ENCODE assay signal across 8 cellular contexts in the genomic region with DNA sequence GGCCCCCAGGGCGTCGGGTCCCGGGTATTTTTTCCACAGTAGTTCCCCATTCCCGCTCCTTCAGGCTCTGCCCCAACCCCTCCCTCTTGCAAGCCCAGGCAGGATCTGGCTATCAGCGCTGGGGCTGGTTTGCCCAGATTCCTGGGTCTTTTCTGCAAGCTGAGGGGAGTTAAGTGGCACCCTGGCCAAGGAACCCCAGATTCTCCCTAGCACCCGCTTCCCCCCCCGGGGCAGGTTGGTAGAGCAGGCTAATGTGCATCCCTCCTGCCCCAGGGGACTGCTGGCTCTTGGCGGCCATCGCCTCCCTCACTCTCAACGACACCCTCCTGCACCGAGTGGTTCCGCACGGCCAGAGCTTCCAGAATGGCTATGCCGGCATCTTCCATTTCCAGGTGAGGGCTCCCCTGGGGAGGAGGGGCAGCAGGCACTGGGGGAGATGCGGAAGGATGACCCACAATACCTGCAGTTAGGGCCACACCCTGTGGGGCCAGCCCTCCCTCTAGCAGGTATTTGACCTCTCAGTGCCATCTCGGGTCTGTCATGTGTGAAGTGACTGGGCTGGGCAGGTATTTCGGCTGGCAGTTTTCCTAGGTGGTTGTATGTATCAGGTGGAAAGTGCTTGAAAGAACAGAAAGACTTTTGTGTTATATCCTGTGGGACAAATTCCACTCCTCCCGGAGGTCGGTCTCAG. TPM values are rescaled to one million over a fixed set of nuclear protein-coding genes. Genes with fewer than 3 reads are reported as not detected.
DNase-seq lines count a peak whose midpoint lies in the region; ATAC-seq, FAIRE-seq and TF ChIP-seq lines count a peak whose summit lies in the region.

No MANE protein-coding gene starts in this region.

- TF ChIP-seq POLR2A in GM12878 (IDR thresholded peaks at IDR 0.05; ENCODE audit: low read depth, low read length) = no peak
- TF ChIP-seq POLR2A in lower leg skin (IDR thresholded peaks at IDR 0.05) = no peak

- peak overlapping the region; percentile 12 for H3K4me3 Mint-ChIP-seq in activated naive CD4-positive, alpha-beta T cell treated with anti-CD3 and anti-CD28 coated beads, Interleukin-2, amount 50 U/mL, for 24 hours

- H4K20me1 ChIP-seq in GM12878 (ENCODE audit: control insufficient read depth, insufficient read depth) = no peaks in the 10 kb centered on the region

- H3K9ac ChIP-seq in GM12878 (ENCODE audit: control insufficient read depth, insufficient read depth, low read length) = peak overlapping the region; percentile 89; the same call in 1 of the 2 replicates

- peaks cover 18% of the 10 kb centered on the region for H3K4me1 Mint-ChIP-seq in activated naive CD4-positive, alpha-beta T cell treated with anti-CD3 and anti-CD28 coated beads, Interleukin-2, amount 50 U/mL, for 24 hours

- FAIRE-seq in GM12878 (lab: Jason Lieb, UNC) = no peak

- intact Hi-C loops in GM12878 (cut with micrococcal nuclease; ENCODE audit: unreplicated experiment) = loop anchor here (5.0 kb wide), 3 partner anchors 51 to 171 kb away; a partner anchor contains a TSS
- intact Hi-C loops in lower leg skin (cut with DNase I; ENCODE audit: low total_unique reads) = no loop called here
- intact Hi-C loops in upper lobe of right lung (cut with DNase I) = no loop called here
- intact Hi-C loops in psoas muscle (cut with DNase I) = loop anchor here in 1 of 2 donors (5.0 kb wide), 1 partner anchor 61 kb away; a partner anchor contains a TSS

- CTCF ChIA-PET in GM12878 (lab: Yijun Ruan, JAX) = interaction anchor here (0.6 to 5.6 kb wide), 3 partner anchors 65 to 140 kb away, joined by 3 to 93 read pairs (median 14); a partner anchor contains a TSS

- DNase-seq in activated naive CD4-positive, alpha-beta T cell treated with anti-CD3 and anti-CD28 coated beads, Interleukin-2, amount 50 U/mL, for 72 hours (ENCODE audit: low spot score in 2 of 2) = no peak
- no peak for DNase-seq in GM12878 (ENCODE audit: low read depth, low spot score)
- peak; percentile 47 to 86 for DNase-seq in lower leg skin (ENCODE audit: low spot score in 2 of 2)
- DNase-seq in upper lobe of right lung = peak; percentile 68
- no peak for DNase-seq in psoas muscle

- no TSS peak for BruUV-seq in GM12878 (replicated peaks; lab: Mats Ljungman, UMichigan)

- H3K4me1 ChIP-seq in GM12878 (ENCODE audit: control insufficient read depth, insufficient read depth, low read length) = peaks cover 6% of the 10 kb centered on the region; the same call in 1 of the 2 replicates
- peaks cover 25% of the 10 kb centered on the region for H3K4me1 ChIP-seq in upper lobe of right lung
- H3K4me1 ChIP-seq in psoas muscle = no peaks in the 10 kb centered on the region

- H3K27me3 ChIP-seq in GM12878 (replicated peaks in 1 of 2; ENCODE audit: control insufficient read depth in 2 of 2, insufficient read depth in 2 of 2, low read length in 1 of 2) (no peaks in the 10 kb centered on the region), upper lobe of right lung (no peaks in the 10 kb centered on the region), psoas muscle (ENCODE audit: insufficient read depth in 3 of 3, low read length in 2 of 3) (no peaks in the 10 kb centered on the region)

- ATAC-seq in activated naive CD4-positive, alpha-beta T cell treated with anti-CD3 and anti-CD28 coated beads, Interleukin-2, amount 50 U/mL, for 72 hours = no peak
- ATAC-seq in GM12878 (no peak), upper lobe of right lung (peak; percentile 19), GM21825 (IDR thresholded peaks at IDR 0.05; ENCODE audit: unreplicated experiment) (no peak), GM19035 (IDR thresholded peaks at IDR 0.05; ENCODE audit: unreplicated experiment) (no peak), psoas muscle (no peak)

- H3K9me3 ChIP-seq in GM12878 (replicated peaks; ENCODE audit: control insufficient read depth, insufficient read depth, low read length) (no peaks in the 10 kb centered on the region), upper lobe of right lung (no peaks in the 10 kb centered on the region), psoas muscle (no peaks in the 10 kb centered on the region)

- TF ChIP-seq CTCF in GM12878 (IDR thresholded peaks at IDR 0.05 in 2 of 3, conservative IDR thresholded peaks at IDR 0.05 in 1 of 3; ENCODE audit: control insufficient read depth in 2 of 3, extremely low read depth in 1 of 3, insufficient read depth in 1 of 3, low read depth in 3 of 3, low read length in 3 of 3) (no peak), lower leg skin (IDR thresholded peaks at IDR 0.05) (no peak), upper lobe of right lung (IDR thresholded peaks at IDR 0.05) (no peak), psoas muscle (IDR thresholded peaks at IDR 0.05) (no peak)

- in situ Hi-C loops in GM12878 (cut with MboI) = no loop called here

- H3K4me2 ChIP-seq in GM12878 (ENCODE audit: control insufficient read depth, insufficient read depth) = peak overlapping the region; percentile 87

- no peak for TF ChIP-seq EP300 in GM12878 (IDR thresholded peaks at IDR 0.05; ENCODE audit: borderline replicate concordance in 1 of 2, control insufficient read depth in 1 of 2, low read depth in 2 of 2, low read length in 2 of 2)

- H3K36me3 ChIP-seq in GM12878 (ENCODE audit: control insufficient read depth in 2 of 2, insufficient read depth in 2 of 2, low read length in 1 of 2) (peaks cover 3 to 6% of the 10 kb centered on the region in 2 experiments; a peak in 3 of 4 replicates), upper lobe of right lung (peaks cover 26% of the 10 kb centered on the region), psoas muscle (ENCODE audit: insufficient read depth in 1 of 2, low read depth in 1 of 2) (peaks cover 0 to 59% of the 10 kb centered on the region in 2 donors)

- RAD21 ChIA-PET in GM12878 (lab: Charles Lee; ENCODE audit: unreplicated experiment) = interaction anchor here (1.6 to 4.6 kb wide), 5 partner anchors 48 to 335 kb away, joined by 5 to 59 read pairs (median 25); a partner anchor contains a TSS

- H3K27ac Mint-ChIP-seq in activated naive CD4-positive, alpha-beta T cell treated with anti-CD3 and anti-CD28 coated beads, Interleukin-2, amount 50 U/mL, for 24 hours = no peak overlapping the region
- H3K27ac Mint-ChIP-seq in activated naive CD4-positive, alpha-beta T cell treated with anti-CD3 and anti-CD28 coated beads, Interleukin-2, amount 50 U/mL, for 72 hours = peak overlapping the region in 1 of 2 donors; percentile 85

- no peaks in the 10 kb centered on the region for H3K27me3 Mint-ChIP-seq in activated naive CD4-positive, alpha-beta T cell treated with anti-CD3 and anti-CD28 coated beads, Interleukin-2, amount 50 U/mL, for 24 hours

- SMC1A ChIA-PET in GM12878 (lab: Charles Lee; ENCODE audit: uncharacterized antibody, unreplicated experiment) = interaction anchor here (1.4 to 3.7 kb wide), 4 partner anchors 48 to 149 kb away, joined by 4 to 27 read pairs (median 7); a partner anchor contains a TSS

- no peak for TF ChIP-seq RAD21 in GM12878 (IDR thresholded peaks at IDR 0.05; ENCODE audit: insufficient read depth, low read depth, low read length)

- H3K27ac ChIP-seq in GM12878 (ENCODE audit: control insufficient read depth, insufficient read depth) = no peak overlapping the region
- peak overlapping the region; percentile 95 for H3K27ac ChIP-seq in upper lobe of right lung
- no peak overlapping the region for H3K27ac ChIP-seq in psoas muscle

- peaks cover 26% of the 10 kb centered on the region for H3K79me2 ChIP-seq in GM12878 (ENCODE audit: control insufficient read depth, insufficient read depth, low read length)

- H3K9me3 Mint-ChIP-seq in activated naive CD4-positive, alpha-beta T cell treated with anti-CD3 and anti-CD28 coated beads, Interleukin-2, amount 50 U/mL, for 24 hours = no peaks in the 10 kb centered on the region
- no peaks in the 10 kb centered on the region for H3K9me3 Mint-ChIP-seq in activated naive CD4-positive, alpha-beta T cell treated with anti-CD3 and anti-CD28 coated beads, Interleukin-2, amount 50 U/mL, for 72 hours

- H2AFZ ChIP-seq in GM12878 (ENCODE audit: control insufficient read depth, low read depth, low read length) = no peak overlapping the region

- H3K36me3 Mint-ChIP-seq in activated naive CD4-positive, alpha-beta T cell treated with anti-CD3 and anti-CD28 coated beads, Interleukin-2, amount 50 U/mL, for 24 hours = peaks cover 2% of the 10 kb centered on the region
- H3K36me3 Mint-ChIP-seq in activated naive CD4-positive, alpha-beta T cell treated with anti-CD3 and anti-CD28 coated beads, Interleukin-2, amount 50 U/mL, for 72 hours = peaks cover 0 to 5% of the 10 kb centered on the region in 2 donors

- H3K4me3 ChIP-seq in GM12878 (peak overlapping the region; percentile 100; the same call in 1 of the 2 replicates), lower leg skin (ENCODE audit: low read depth, poor library complexity, severe bottlenecking) (no peak overlapping the region), upper lobe of right lung (peak overlapping the region; percentile 95), psoas muscle (no peak overlapping the region)

- POLR2A ChIA-PET in GM12878 (lab: Charles Lee) = interaction anchor here (0.6 to 2.2 kb wide), 3 partner anchors 66 to 503 kb away, joined by 4 to 8 read pairs (median 7); a partner anchor contains a TSS

- 87% methylated on average over 19 of the region's 19 CpGs for WGBS in GM12878 (ENCODE audit: insufficient coverage, insufficient replicate concordance, low lambda C conversion rate, missing lambda C conversion rate)
- 56 to 61% methylated on average over 19 of the region's 19 CpGs for WGBS in lower leg skin, 2 donors
- 73 to 87% (median 76%) methylated on average over 19 of the region's 19 CpGs for WGBS in psoas muscle, 3 donors

RNA-seq across cellular contexts. Expression of a gene that starts 1.6 kb away (rescaled TPM):
- total RNA-seq in activated naive CD4-positive, alpha-beta T cell treated with anti-CD3 and anti-CD28 coated beads, Interleukin-2, amount 50 U/mL, for 72 hours = 100 to 1,000 TPM; 119 to 137 TPM
- total RNA-seq in GM12878 (2013; cell fraction: nucleolus; rRNA removed) = 125 and 149 TPM in 2 replicates
- total RNA-seq in GM12878 (2014; rRNA removed) (67.1 and 78.0 TPM in 2 replicates), GM12878 (2014; rRNA removed; fragmentation: Illumina TruSeq; extraction: Trizol) (27.4 and 33.0 TPM in 2 replicates), GM12878 (2021) (167 and 186 TPM in 2 replicates), lower leg skin (100 to 1,000 TPM; 284 to 464 (median 363) TPM), upper lobe of right lung (179 TPM), psoas muscle (100 to 1,000 TPM in 1 of 4 donors, 10 to 100 TPM in 3; 72.4 to 105 (median 81.5) TPM)
- 43.2 TPM for polyA plus RNA-seq in GM12878 (2011; ENCODE audit: low read depth)
- polyA plus RNA-seq in GM12878 (2011; rRNA removed) (24.2 and 68.4 TPM in 2 replicates), GM12878 (2014; fragmentation: Illumina TruSeq; extraction: Trizol) (23.6 and 76.6 TPM in 2 replicates), GM12878 (2014; fragmentation: Nextera tagmentation; extraction: Ambion mirVana) (1 to 10 TPM; 2.2 to 7.9 TPM), GM12878 (2014; rRNA removed) (100 and 112 TPM in 2 replicates), GM12878 (2016; fragmentation: Nextera tagmentation; extraction: Ambion mirVana) (100 to 1,000 TPM; 103 to 104 TPM), psoas muscle (10 to 100 TPM; 65.7 to 97.4 (median 86.5) TPM)
- polyA plus RNA-seq in GM12878 (2011; cell fraction: cytosol; rRNA removed) = 53.2 and 60.8 TPM in 2 replicates
- polyA plus RNA-seq in GM12878 (2011; cell fraction: nucleus; rRNA removed) = 254 and 282 TPM in 2 replicates
- polyA plus RNA-seq in GM12878 (2012) = 81.0 and 82.7 TPM in 2 replicates
- polyA minus RNA-seq in GM12878 (2011; rRNA and poly(A)+ RNA removed) = 51.0 and 81.0 TPM in 2 replicates
- polyA minus RNA-seq in GM12878 (2011; cell fraction: cytosol; rRNA and poly(A)+ RNA removed) = 38.8 and 42.7 TPM in 2 replicates
- 42.9 and 65.4 TPM in 2 replicates for polyA minus RNA-seq in GM12878 (2011; cell fraction: nucleus; rRNA and poly(A)+ RNA removed)

RNA-seq across cellular contexts. Expression of a gene that starts 13.3 kb away (rescaled TPM):
- total RNA-seq in activated naive CD4-positive, alpha-beta T cell treated with anti-CD3 and anti-CD28 coated beads, Interleukin-2, amount 50 U/mL, for 72 hours = not detected
- total RNA-seq in GM12878 (2013; cell fraction: nucleolus; rRNA removed) = not detected in 2 replicates
- total RNA-seq in GM12878 (2014; rRNA removed) = not detected in 2 replicates
- not detected in 2 replicates for total RNA-seq in GM12878 (2014; rRNA removed; fragmentation: Illumina TruSeq; extraction: Trizol)
- total RNA-seq in GM12878 (2021) = not detected in 2 replicates
- not detected for polyA plus RNA-seq in GM12878 (2011; ENCODE audit: low read depth)
- not detected in 2 replicates for polyA plus RNA-seq in GM12878 (2011; rRNA removed)
- not detected in 2 replicates for polyA plus RNA-seq in GM12878 (2011; cell fraction: cytosol; rRNA removed)
- polyA plus RNA-seq in GM12878 (2011; cell fraction: nucleus; rRNA removed) = not detected in 2 replicates
- polyA plus RNA-seq in GM12878 (2012) = not detected in 2 replicates
- polyA plus RNA-seq in GM12878 (2014; fragmentation: Illumina TruSeq; extraction: Trizol) = not detected in 2 replicates
- not detected for polyA plus RNA-seq in GM12878 (2014; fragmentation: Nextera tagmentation; extraction: Ambion mirVana)
- polyA plus RNA-seq in GM12878 (2014; rRNA removed) = not detected in 2 replicates
- not detected for polyA plus RNA-seq in GM12878 (2016; fragmentation: Nextera tagmentation; extraction: Ambion mirVana)
- polyA minus RNA-seq in GM12878 (2011; rRNA and poly(A)+ RNA removed) = not detected in 2 replicates
- polyA minus RNA-seq in GM12878 (2011; cell fraction: cytosol; rRNA and poly(A)+ RNA removed) = not detected in 2 replicates
- not detected in 2 replicates for polyA minus RNA-seq in GM12878 (2011; cell fraction: nucleus; rRNA and poly(A)+ RNA removed)
- total RNA-seq in lower leg skin = not detected
- total RNA-seq in upper lobe of right lung = not detected
- not detected for total RNA-seq in psoas muscle
- polyA plus RNA-seq in psoas muscle = not detected

RNA-seq across cellular contexts. Expression of a gene that starts 49.0 kb away (rescaled TPM):
- total RNA-seq in activated naive CD4-positive, alpha-beta T cell treated with anti-CD3 and anti-CD28 coated beads, Interleukin-2, amount 50 U/mL, for 72 hours = 10 to 100 TPM; 30.2 to 31.6 TPM
- total RNA-seq in GM12878 (2013; cell fraction: nucleolus; rRNA removed) = 45.4 and 51.5 TPM in 2 replicates
- total RNA-seq in GM12878 (2014; rRNA removed) (10.8 and 14.1 TPM in 2 replicates), GM12878 (2014; rRNA removed; fragmentation: Illumina TruSeq; extraction: Trizol) (7.8 and 9.0 TPM in 2 replicates), GM12878 (2021) (55.0 and 63.6 TPM in 2 replicates), lower leg skin (10 to 100 TPM; 21.9 to 60.3 (median 47.8) TPM), upper lobe of right lung (69.0 TPM), psoas muscle (10 to 100 TPM; 26.5 to 56.1 (median 31.7) TPM)
- 66.2 TPM for polyA plus RNA-seq in GM12878 (2011; ENCODE audit: low read depth)
- polyA plus RNA-seq in GM12878 (2011; rRNA removed) (5.0 and 10.3 TPM in 2 replicates), GM12878 (2014; fragmentation: Illumina TruSeq; extraction: Trizol) (44.0 and 52.7 TPM in 2 replicates), GM12878 (2014; fragmentation: Nextera tagmentation; extraction: Ambion mirVana) (1 to 10 TPM in 1 of 2 experiments, under 1 TPM in 1; 0.79 to 2.6 TPM), GM12878 (2014; rRNA removed) (29.7 and 36.0 TPM in 2 replicates), GM12878 (2016; fragmentation: Nextera tagmentation; extraction: Ambion mirVana) (10 to 100 TPM; 26.1 to 34.6 TPM), psoas muscle (10 to 100 TPM; 20.2 to 33.5 (median 20.5) TPM)
- polyA plus RNA-seq in GM12878 (2011; cell fraction: cytosol; rRNA removed) = 20.2 and 35.3 TPM in 2 replicates
- 98.1 and 114 TPM in 2 replicates for polyA plus RNA-seq in GM12878 (2011; cell fraction: nucleus; rRNA removed)
- 89.5 and 98.9 TPM in 2 replicates for polyA plus RNA-seq in GM12878 (2012)
- polyA minus RNA-seq in GM12878 (2011; rRNA and poly(A)+ RNA removed) = 50.5 and 52.7 TPM in 2 replicates
- 12.6 and 18.5 TPM in 2 replicates for polyA minus RNA-seq in GM12878 (2011; cell fraction: cytosol; rRNA and poly(A)+ RNA removed)
- polyA minus RNA-seq in GM12878 (2011; cell fraction: nucleus; rRNA and poly(A)+ RNA removed) = 36.5 and 65.0 TPM in 2 replicates

Comparison
In these comparisons a context has a peak if more than half of its experiments do, and no peak if none do; other contexts are left out.
1. DNase-seq: peak in lower leg skin (2 of 2) and upper lobe of right lung (single experiment); none in activated naive CD4-positive, alpha-beta T cell treated with anti-CD3 and anti-CD28 coated beads, Interleukin-2, amount 50 U/mL, for 72 hours (0 of 2), GM12878 (single experiment) and psoas muscle (0 of 2).
2. H3K4me3 ChIP-seq: peak in GM12878 (single experiment) and upper lobe of right lung (single experiment); none in lower leg skin (single experiment) and psoas muscle (single experiment).